In the genomic region with DNA sequence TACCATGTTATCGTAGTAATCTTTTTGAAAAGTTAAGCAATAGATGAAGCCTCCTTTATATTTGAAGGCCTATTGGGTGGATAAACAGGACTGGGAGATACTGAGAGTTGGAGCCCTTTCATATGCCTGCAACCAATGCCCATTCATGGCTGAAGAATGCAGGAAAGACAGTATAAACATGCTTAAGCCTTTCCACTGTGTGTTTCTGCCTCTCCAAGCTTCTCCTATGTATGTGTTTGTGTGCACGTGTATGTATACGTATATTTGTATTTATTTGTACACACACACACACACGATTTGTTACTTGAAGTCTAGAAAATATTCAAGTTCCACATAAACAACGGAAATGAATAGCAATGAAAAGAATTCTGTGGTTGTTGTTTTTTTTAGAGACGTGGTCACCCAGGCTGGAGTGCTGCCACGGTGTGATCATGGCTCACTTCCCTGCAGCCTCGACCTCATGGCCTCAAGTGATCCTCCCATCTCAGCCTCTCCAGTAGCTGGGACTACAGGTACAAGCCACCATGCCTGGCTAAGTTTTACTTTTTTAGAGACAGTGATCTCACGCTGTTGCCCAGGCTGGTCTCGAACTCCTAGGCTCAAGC, we compare ENCODE assay signal across 17 cellular contexts.
DNase-seq lines count a peak whose midpoint lies in the region; TF ChIP-seq lines count a peak whose summit lies in the region.
"Had no signal": no experiment of that assay in that cellular context is flagged by ENCODE, and none has a peak within 500 bp of the region (broad histone marks: within the 10 kb centered on the region; RNA-seq: fewer than 3 reads in every experiment).

No MANE protein-coding gene starts in this region.

- H3K27me3 ChIP-seq in osteoblast (ENCODE audit: insufficient read depth, low read length), result no peaks in the 10 kb centered on the region
- H3K27me3 ChIP-seq in Peyer's patch, result no peaks in the 10 kb centered on the region
- H3K27me3 ChIP-seq: BE2C had no signal

- peak overlapping the region; percentile 42 for H2AFZ ChIP-seq in osteoblast (ENCODE audit: low read length)
- H2AFZ ChIP-seq: GM23248 had no signal

- no peaks in the 10 kb centered on the region for H3K79me2 ChIP-seq in osteoblast (ENCODE audit: insufficient read depth, low read length)

- H3K9me3 ChIP-seq in osteoblast (ENCODE audit: low read depth, low read length) (no peaks in the 10 kb centered on the region), Peyer's patch (no peaks in the 10 kb centered on the region)
- H3K9me3 ChIP-seq: BE2C had no signal

- TF ChIP-seq CTCF in osteoblast (IDR thresholded peaks at IDR 0.05; ENCODE audit: extremely low read depth, low read depth, low read length) (no peak), GM13977 (IDR thresholded peaks at IDR 0.05; ENCODE audit: extremely low read depth, insufficient read depth, missing control alignments) (no peak), Peyer's patch (IDR thresholded peaks at IDR 0.05) (no peak)

- H3K4me1 ChIP-seq in osteoblast (ENCODE audit: insufficient read depth, low read length), result no peaks in the 10 kb centered on the region
- no peaks in the 10 kb centered on the region for H3K4me1 ChIP-seq in Peyer's patch
- H3K4me1 ChIP-seq: BE2C had no signal

- DNase-seq in HS-5 (ENCODE audit: low read depth) (peak; percentile 23), amniotic epithelial cell (ENCODE audit: low read depth) (peak; percentile 64), fibroblast of peridontal ligament (ENCODE audit: extremely low read depth) (peak; percentile 49), osteoblast (ENCODE audit: insufficient read length, low spot score, missing footprints) (no peak), GM13977 (ENCODE audit: low spot score) (no peak), COR-L47 (lab: John Stamatoyannopoulos, UW) (no peak), Peyer's patch (no peak)
- DNase-seq: BE2C; CD4-positive, alpha-beta memory T cell; DND-41; GM23248; KBM-7; MM.1S; NCI-H1436; NCI-H2081; NCI-H526 had no signal

- TF ChIP-seq POLR2A in Peyer's patch (IDR thresholded peaks at IDR 0.05), result no peak

- H3K4me3 ChIP-seq in osteoblast (ENCODE audit: insufficient read depth, low read length) (no peak overlapping the region), Peyer's patch (no peak overlapping the region)
- H3K4me3 ChIP-seq: GM23248, SK-N-MC had no signal

- no peaks in the 10 kb centered on the region for H3K36me3 ChIP-seq in osteoblast (ENCODE audit: insufficient read depth, low read length)
- H3K36me3 ChIP-seq in Peyer's patch, result no peaks in the 10 kb centered on the region
- H3K36me3 ChIP-seq: BE2C had no signal

- in situ Hi-C loops in GM13977 (cut with MboI; ENCODE audit: low pct_unique_long_range_greater_than_20kb, low sequenced_read_pairs, unreplicated experiment), result no loop called here

- peak overlapping the region; percentile 34 for H3K27ac ChIP-seq in osteoblast (ENCODE audit: low read depth, low read length)
- H3K27ac ChIP-seq in Peyer's patch, result no peak overlapping the region
- H3K27ac ChIP-seq: GM23248, SK-N-MC had no signal

- H4K20me1 ChIP-seq in osteoblast (ENCODE audit: insufficient read depth, low read length), result no peaks in the 10 kb centered on the region

- peak overlapping the region; percentile 36 for H3K4me2 ChIP-seq in osteoblast (ENCODE audit: insufficient read depth, low read length)

Comparison
In these comparisons a context has a peak if more than half of its experiments do, and no peak if none do; other contexts are left out.
1. DNase-seq: peak in HS-5 (single experiment), amniotic epithelial cell (single experiment) and fibroblast of peridontal ligament (single experiment); none in osteoblast (single experiment), GM13977 (single experiment), COR-L47 (single experiment) and Peyer's patch (0 of 3).